ENCODE assay signal across 1 cellular context in genomic region chr7:106569500-106569929, GRCh38.
TF ChIP-seq lines count a peak whose summit lies in the region.

No MANE protein-coding gene starts in this region.

TF ChIP-seq in K562, 482 proteins besides CTCF, POLR2A, EP300 and RAD21 (continued from another document and continues in another):
- TF ChIP-seq ZNF398 (CRISPR knock-in tag; IDR thresholded peaks at IDR 0.05): peak; percentile 82
- no peak for TF ChIP-seq ZNF77 (CRISPR knock-in tag; IDR thresholded peaks at IDR 0.05)
- 0 out of 4 replicates have a peak, but pooled peaks of 1 of the 2 experiments have one; percentile 37 for TF ChIP-seq MLLT1 (IDR thresholded peaks at IDR 0.05)
- no peak for TF ChIP-seq SIN3B (IDR thresholded peaks at IDR 0.05; ENCODE audit: low read depth)
- TF ChIP-seq USF1 (CRISPR knock-in tag; IDR thresholded peaks at IDR 0.05): peak; percentile 91
- TF ChIP-seq KLF6 (CRISPR knock-in tag; IDR thresholded peaks at IDR 0.05; ENCODE audit: borderline replicate concordance): peak; percentile 93
- TF ChIP-seq GMEB1 (CRISPR knock-in tag; IDR thresholded peaks at IDR 0.05): peak; percentile 37; the same call in 1 of the 2 replicates
- TF ChIP-seq ZNF134 (CRISPR knock-in tag; conservative IDR thresholded peaks at IDR 0.05): peak; percentile 45; the same call in 1 of the 2 replicates
- peak; percentile 73; the same call in 1 of the 2 replicates for TF ChIP-seq CLOCK (CRISPR knock-in tag; IDR thresholded peaks at IDR 0.05; ENCODE audit: borderline replicate concordance)
- TF ChIP-seq ZKSCAN3 (CRISPR knock-in tag; IDR thresholded peaks at IDR 0.05): peak; percentile 47; the same call in 1 of the 2 replicates
- no peak for TF ChIP-seq ZFP91 (CRISPR knock-in tag; IDR thresholded peaks at IDR 0.05)
- TF ChIP-seq HSF4 (CRISPR knock-in tag; IDR thresholded peaks at IDR 0.05; ENCODE audit: borderline replicate concordance): peak; percentile 93; the same call in 1 of the 2 replicates
- no peak for TF ChIP-seq CTBP1 (IDR thresholded peaks at IDR 0.05; ENCODE audit: borderline replicate concordance)
- TF ChIP-seq ZFP36 (IDR thresholded peaks at IDR 0.05; ENCODE audit: low read depth, low read length, partially characterized antibody): no peak
- no peak for TF ChIP-seq SNIP1 (IDR thresholded peaks at IDR 0.05; ENCODE audit: low read depth)
- no peak for TF ChIP-seq FOXA1 (IDR thresholded peaks at IDR 0.05; ENCODE audit: borderline replicate concordance)
- no peak for TF ChIP-seq ARHGAP35 (IDR thresholded peaks at IDR 0.05; ENCODE audit: partially characterized antibody)
- no peak for TF ChIP-seq NR3C1 (CRISPR knock-in tag; IDR thresholded peaks at IDR 0.05)
- no peak for TF ChIP-seq MTA3 (IDR thresholded peaks at IDR 0.05; ENCODE audit: borderline replicate concordance)
- no peak for TF ChIP-seq ZNF274 (IDR thresholded peaks at IDR 0.05; ENCODE audit: borderline replicate concordance, low read depth, low read length)
- TF ChIP-seq TBL1XR1 (IDR thresholded peaks at IDR 0.05; ENCODE audit: low read length in 2 of 2): no peak
- TF ChIP-seq ZMIZ1 (IDR thresholded peaks at IDR 0.05; ENCODE audit: low read depth in 2 of 2, low read length in 2 of 2): no peak
- TF ChIP-seq ZNF445 (CRISPR knock-in tag; IDR thresholded peaks at IDR 0.05; ENCODE audit: low read depth): no peak; the same call in 1 of the 2 replicates
- TF ChIP-seq HOXB6 (CRISPR knock-in tag; IDR thresholded peaks at IDR 0.05; ENCODE audit: borderline replicate concordance): peak; percentile 74; the same call in 1 of the 2 replicates
- no peak; the same call in none of the 2 replicates for TF ChIP-seq EGR1 (conservative IDR thresholded peaks at IDR 0.05)
- peak; percentile 16; the same call in 1 of the 2 replicates for TF ChIP-seq GATAD2A (IDR thresholded peaks at IDR 0.05)
- TF ChIP-seq MBD2 (IDR thresholded peaks at IDR 0.05; ENCODE audit: borderline replicate concordance, low read depth): no peak
- peak; percentile 77; the same call in 1 of the 2 replicates for TF ChIP-seq TEAD2 (tag; IDR thresholded peaks at IDR 0.05)
- TF ChIP-seq MED1 (CRISPR knock-in tag; IDR thresholded peaks at IDR 0.05; ENCODE audit: borderline replicate concordance): no peak
- peak; percentile 54; the same call in 1 of the 2 replicates for TF ChIP-seq NR2F6 (CRISPR knock-in tag; IDR thresholded peaks at IDR 0.05)
- no peak for TF ChIP-seq GATA2 (CRISPR knock-in tag; IDR thresholded peaks at IDR 0.05)
- peak; percentile 91; the same call in 1 of the 2 replicates for TF ChIP-seq E2F1 (CRISPR knock-in tag; IDR thresholded peaks at IDR 0.05)
- peak; percentile 59 for TF ChIP-seq MEF2D (tag; conservative IDR thresholded peaks at IDR 0.05; ENCODE audit: low read depth)
- TF ChIP-seq CREB3 (tag; conservative IDR thresholded peaks at IDR 0.05; ENCODE audit: low read depth): peak; percentile 76
- TF ChIP-seq ELK3 (CRISPR knock-in tag; IDR thresholded peaks at IDR 0.05): no peak
- no peak for TF ChIP-seq CGGBP1 (CRISPR knock-in tag; IDR thresholded peaks at IDR 0.05)
- no peak for TF ChIP-seq HNRNPL (IDR thresholded peaks at IDR 0.05; ENCODE audit: low read depth, low read length)
- no peak; the same call in 1 of the 2 replicates for TF ChIP-seq TRIM25 (IDR thresholded peaks at IDR 0.05; ENCODE audit: borderline replicate concordance)
- TF ChIP-seq BRD9 (IDR thresholded peaks at IDR 0.05; ENCODE audit: low read depth, partially characterized antibody): no peak
- TF ChIP-seq L3MBTL2 (IDR thresholded peaks at IDR 0.05): peak; percentile 98
- no peak for TF ChIP-seq HDAC2 (IDR thresholded peaks at IDR 0.05)
